33 cellular contexts compared by ENCODE assay signal in genomic region chr16:65744401-65744800, GRCh38.
"Had no signal": no experiment of that assay in that cellular context is flagged by ENCODE, and none has a peak within 500 bp of the region (broad histone marks: within the 10 kb centered on the region; RNA-seq: fewer than 3 reads in every experiment).

No MANE protein-coding gene starts in this region.

- H3K9me3 ChIP-seq: adrenal gland had no signal

- H3K4me3 ChIP-seq: adrenal gland, SK-N-MC had no signal

- H3K4me1 ChIP-seq: adrenal gland had no signal

- DNase-seq: activated B cell treated with CpG ODN at 0.5 μM for 24 hours; activated CD4-positive, alpha-beta memory T cell treated with anti-CD3 and anti-CD28 coated beads for 36 hours; activated CD4-positive, alpha-beta T cell treated with anti-CD3 and anti-CD28 coated beads for 4 hours; activated CD4-positive, alpha-beta T cell treated with anti-CD3 and anti-CD28 coated beads, Interleukin-2, amount 50 U/mL, for 1 hour; activated CD4-positive, CD25-positive, alpha-beta regulatory T cell treated with anti-CD3 and anti-CD28 coated beads, Interleukin-2, amount 50 U/mL, for 72 hours; activated CD8-positive, alpha-beta memory T cell treated with anti-CD3 and anti-CD28 coated beads, Interleukin-2, amount 50 U/mL, for 4 hours; activated gamma-delta T cell treated with Interleukin-2 at 50 U/mL for 16 hours; activated naive CD4-positive, alpha-beta T cell treated with anti-CD3 and anti-CD28 coated beads for 36 hours; activated T-cell treated with anti-CD3 and anti-CD28 coated beads for 4 hours; activated T-cell treated with anti-CD3 and anti-CD28 coated beads, Interleukin-2, amount 50 U/mL, for 4 hours; adrenal gland; anterior cingulate cortex; caudate nucleus; cerebellar nuclear complex; NCI-H1092 treated with DMSO at 0.1 percent for 48 hours; NCI-H1417; NCI-H146; NCI-H187; NCI-H2029 treated with DMSO at 0.1 percent for 48 hours; NCI-H2107; NCI-H2171; NCI-H510A; NCI-H526; NCI-H748 treated with DMSO at 0.1 percent for 48 hours; Right ventricle myocardium superior had no signal

- H3K4me1 Mint-ChIP-seq: activated B cell treated with CpG ODN at 0.5 μM for 24 hours had no signal

- H3K27me3 Mint-ChIP-seq: activated B cell treated with CpG ODN at 0.5 μM for 24 hours; activated CD4-positive, alpha-beta memory T cell treated with anti-CD3 and anti-CD28 coated beads for 36 hours had no signal

- H3K27ac ChIP-seq: adrenal gland, KMS-11, SK-N-MC, VCaP had no signal

- H3K27ac Mint-ChIP-seq: activated B cell treated with CpG ODN at 0.5 μM for 24 hours; activated CD4-positive, alpha-beta memory T cell treated with anti-CD3 and anti-CD28 coated beads for 36 hours; activated naive CD4-positive, alpha-beta T cell treated with anti-CD3 and anti-CD28 coated beads for 36 hours; activated naive CD4-positive, alpha-beta T cell treated with anti-CD3 and anti-CD28 coated beads, Interleukin-2, amount 50 U/mL, for 72 hours; activated T-helper 1 cell treated with anti-CD3 and anti-CD28 coated beads, Interleukin-12 subunit alpha, Interleukin-12 subunit beta, Interleukin-2, Interleukin-4 antibody, amounts not matched to agents 30 ng/mL and 10 ng/mL and 1 ng/mL, durations not matched to agents 14 hours and 24 hours and 36 hours; T-helper 1 cell treated with Interleukin-12 subunit alpha and Interleukin-12 subunit beta and Interleukin-4 antibody, amounts not matched to agents 30 μg/mL and 1 μg/mL, for 36 hours; T-helper 2 cell treated with Interferon-gamma antibody and Interleukin-4, amounts not matched to agents 5 μg/mL and 100 μg/mL, for 36 hours had no signal

- H3K4me2 ChIP-seq: KMS-11 had no signal

- H3K36me3 ChIP-seq: adrenal gland had no signal

- H3K4me3 Mint-ChIP-seq: activated B cell treated with CpG ODN at 0.5 μM for 24 hours; activated CD4-positive, alpha-beta memory T cell treated with anti-CD3 and anti-CD28 coated beads for 36 hours; activated naive CD4-positive, alpha-beta T cell treated with anti-CD3 and anti-CD28 coated beads for 36 hours; activated T-cell treated with anti-CD3 and anti-CD28 coated beads, Interleukin-2, amount 50 U/mL, for 4 hours; activated T-helper 1 cell treated with anti-CD3 and anti-CD28 coated beads, Interleukin-12 subunit alpha, Interleukin-12 subunit beta, Interleukin-2, Interleukin-4 antibody, amounts not matched to agents 30 ng/mL and 10 ng/mL and 1 ng/mL, durations not matched to agents 14 hours and 24 hours and 36 hours; brain; T-helper 1 cell treated with Interleukin-12 subunit alpha and Interleukin-12 subunit beta and Interleukin-4 antibody, amounts not matched to agents 30 μg/mL and 1 μg/mL, for 36 hours; T-helper 2 cell treated with Interferon-gamma antibody and Interleukin-4, amounts not matched to agents 5 μg/mL and 100 μg/mL, for 36 hours had no signal

- ATAC-seq: activated naive CD4-positive, alpha-beta T cell treated with anti-CD3 and anti-CD28 coated beads, Interleukin-2, amount 50 U/mL, for 72 hours; activated T-cell treated with anti-CD3 and anti-CD28 coated beads, Interleukin-2, amount 50 U/mL, for 4 hours had no signal

- H3K36me3 Mint-ChIP-seq: activated CD4-positive, alpha-beta memory T cell treated with anti-CD3 and anti-CD28 coated beads for 36 hours; activated naive CD4-positive, alpha-beta T cell treated with anti-CD3 and anti-CD28 coated beads, Interleukin-2, amount 50 U/mL, for 72 hours; brain had no signal

- H3K9me3 Mint-ChIP-seq: activated B cell treated with CpG ODN at 0.5 μM for 24 hours; activated CD4-positive, alpha-beta memory T cell treated with anti-CD3 and anti-CD28 coated beads for 36 hours; activated T-cell treated with anti-CD3 and anti-CD28 coated beads, Interleukin-2, amount 50 U/mL, for 4 hours; brain; T-helper 2 cell treated with Interferon-gamma antibody and Interleukin-4, amounts not matched to agents 5 μg/mL and 100 μg/mL, for 36 hours had no signal
